20 cellular contexts compared by ENCODE assay signal in genomic region chr7:158492372-158492771, GRCh38.
"Had no signal": no experiment of that assay in that cellular context is flagged by ENCODE, and none has a peak within 500 bp of the region (broad histone marks: within the 10 kb centered on the region; RNA-seq: fewer than 3 reads in every experiment).

No MANE protein-coding gene starts in this region.

- H3K4me3 ChIP-seq: esophagus muscularis mucosa, gastrocnemius medialis, heart right ventricle, psoas muscle, right atrium auricular region, sigmoid colon, skin epidermis, suprapubic skin, tibial artery, upper lobe of left lung, uterus had no signal

- H3K27me3 ChIP-seq: right atrium auricular region, upper lobe of left lung, uterus had no signal

- DNase-seq: cortex of kidney; effector memory CD8-positive, alpha-beta T cell; gastrocnemius medialis; heart right ventricle; kidney glomerular epithelial cell; mammary epithelial cell; naive thymus-derived CD4-positive, alpha-beta T cell; nephron progenitor cell; psoas muscle; sigmoid colon; stimulated activated naive CD4-positive, alpha-beta T cell; tibial artery; upper lobe of left lung; uterus had no signal

- H3K4me1 ChIP-seq: gastrocnemius medialis, heart right ventricle, psoas muscle, right atrium auricular region, tibial artery, upper lobe of left lung, uterus had no signal

- H3K27ac ChIP-seq: epithelial cell of prostate, esophagus muscularis mucosa, gastrocnemius medialis, heart right ventricle, neutrophil, psoas muscle, right atrium auricular region, sigmoid colon, skin epidermis, suprapubic skin, tibial artery, upper lobe of left lung, uterus had no signal

- H3K36me3 ChIP-seq: esophagus muscularis mucosa, gastrocnemius medialis, heart right ventricle, neutrophil, right atrium auricular region, sigmoid colon, suprapubic skin, tibial artery, upper lobe of left lung, uterus had no signal

- H3K9me3 ChIP-seq: esophagus muscularis mucosa, gastrocnemius medialis, heart right ventricle, neutrophil, psoas muscle, right atrium auricular region, sigmoid colon, suprapubic skin, upper lobe of left lung, uterus had no signal
